In the genomic region with DNA sequence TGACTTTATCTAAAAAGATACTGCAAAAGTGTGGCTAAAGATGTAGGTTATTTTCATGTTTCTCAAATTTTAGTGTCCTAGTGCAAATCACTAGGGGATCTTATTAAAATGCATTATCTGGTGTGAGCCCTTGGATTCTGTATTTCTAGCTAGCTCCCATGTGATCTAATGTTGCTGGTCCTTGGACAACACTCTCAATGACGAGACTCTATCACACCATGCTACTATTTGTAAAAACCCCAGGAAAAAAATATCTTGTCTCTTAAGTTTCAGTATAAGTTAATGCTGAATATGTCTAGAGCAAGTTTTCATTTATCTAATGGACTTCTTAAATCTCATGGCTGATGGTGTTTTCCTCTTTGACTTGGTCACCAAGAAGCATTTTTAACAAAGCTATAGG, we compare ENCODE assay signal across 18 cellular contexts.
"Had no signal": no experiment of that assay in that cellular context is flagged by ENCODE, and none has a peak within 500 bp of the region (broad histone marks: within the 10 kb centered on the region; RNA-seq: fewer than 3 reads in every experiment).

No MANE protein-coding gene starts in this region.

- H3K9me3 ChIP-seq: left lung, stomach, thoracic aorta, upper lobe of right lung had no signal

- H3K36me3 Mint-ChIP-seq: brain had no signal

- H3K36me3 ChIP-seq: left lung, stomach, thoracic aorta, upper lobe of right lung had no signal

- H3K4me3 Mint-ChIP-seq: activated B cell treated with CpG ODN at 0.5 μM for 24 hours; activated naive CD8-positive, alpha-beta T cell treated with anti-CD3 and anti-CD28 coated beads, Interleukin-2, amount 10 ng/mL, durations not matched to agents 7 days and 5 days; brain; neural crest cell had no signal

- H3K27ac ChIP-seq: left lung, stomach, thoracic aorta, upper lobe of right lung had no signal

- H3K27me3 ChIP-seq: upper lobe of right lung had no signal

- H3K27ac Mint-ChIP-seq: brain, progenitor cell of endocrine pancreas had no signal

- H3K4me3 ChIP-seq: left lung, stomach, thoracic aorta, upper lobe of right lung had no signal

- DNase-seq: activated B cell treated with CpG ODN at 0.5 μM for 24 hours; activated CD4-positive, alpha-beta T cell treated with anti-CD3 and anti-CD28 coated beads for 48 hours; activated CD8-positive, alpha-beta memory T cell treated with anti-CD3 and anti-CD28 coated beads, Interleukin-2, amount 50 U/mL, for 4 hours; activated gamma-delta T cell; activated naive CD8-positive, alpha-beta T cell treated with anti-CD3 and anti-CD28 coated beads, Interleukin-2, amount 10 ng/mL, durations not matched to agents 7 days and 5 days; activated T-cell treated with anti-CD3 and anti-CD28 coated beads, Interleukin-2, amount 50 U/mL, for 48 hours; anterior cingulate cortex; erythroblast; head of caudate nucleus; left lung; stimulated activated CD4-positive, alpha-beta T cell treated with anti-CD3 and anti-CD28 coated beads, Interleukin-12 subunit alpha, Interleukin-12 subunit beta, amount 100 ng/mL, for 4 hours; stimulated activated CD4-positive, alpha-beta T cell treated with anti-CD3 and anti-CD28 coated beads, Interleukin-1b, Interleukin-23, amount 100 ng/mL, for 48 hours; stomach; upper lobe of right lung had no signal

- ATAC-seq: left lung, upper lobe of right lung had no signal

- H3K9me3 Mint-ChIP-seq: activated B cell treated with CpG ODN at 0.5 μM for 24 hours; activated naive CD8-positive, alpha-beta T cell treated with anti-CD3 and anti-CD28 coated beads, Interleukin-2, amount 10 ng/mL, durations not matched to agents 7 days and 5 days; brain had no signal

- H3K27me3 Mint-ChIP-seq: activated B cell treated with CpG ODN at 0.5 μM for 24 hours; activated naive CD8-positive, alpha-beta T cell treated with anti-CD3 and anti-CD28 coated beads, Interleukin-2, amount 10 ng/mL, durations not matched to agents 7 days and 5 days had no signal
